Comparison of ENCODE assay signal across 13 cellular contexts in genomic region chr6:105483492-105483891, GRCh38.
A peak's percentile ranks its signal among the peaks of the same experiment; 100 is the strongest.
DNase-seq lines count a peak whose midpoint lies in the region; ATAC-seq and TF ChIP-seq lines count a peak whose summit lies in the region.
"Had no signal": no experiment of that assay in that cellular context is flagged by ENCODE, and none has a peak within 500 bp of the region (broad histone marks: within the 10 kb centered on the region; RNA-seq: fewer than 3 reads in every experiment).

No MANE protein-coding gene starts in this region.

- no peak for ATAC-seq in left lung
- ATAC-seq: naive thymus-derived CD4-positive, alpha-beta T cell had no signal

- no peaks in the 10 kb centered on the region for H3K36me3 ChIP-seq in brain microvascular endothelial cell (replicated peaks)
- H3K36me3 ChIP-seq in neuronal stem cell (replicated peaks in 1 of 2; ENCODE audit: control insufficient read depth in 2 of 2, insufficient read depth in 2 of 2, low read length in 2 of 2), result no peaks in the 10 kb centered on the region
- H3K36me3 ChIP-seq in left lung, result no peaks in the 10 kb centered on the region

- H3K27ac ChIP-seq in brain microvascular endothelial cell, result peak overlapping the region; percentile 26
- H3K27ac ChIP-seq in neuronal stem cell (replicated peaks; ENCODE audit: low read length), result no peak overlapping the region
- H3K27ac ChIP-seq in dorsolateral prefrontal cortex, result peak overlapping the region in 2 of 59 donors; percentile 10 to 12
- H3K27ac ChIP-seq in left lung, result no peak overlapping the region
- H3K27ac ChIP-seq in coronary artery, result no peak overlapping the region

- no peak overlapping the region for H3K23ac ChIP-seq in neuronal stem cell (ENCODE audit: low read depth, low read length, poor library complexity)

- no peaks in the 10 kb centered on the region for H3K27me3 ChIP-seq in brain microvascular endothelial cell (replicated peaks)
- no peaks in the 10 kb centered on the region for H3K27me3 ChIP-seq in neuronal stem cell (ENCODE audit: control insufficient read depth in 3 of 3, insufficient read depth in 3 of 3, low read depth in 1 of 3, low read length in 3 of 3)
- H3K27me3 ChIP-seq in dorsolateral prefrontal cortex, result no peaks in the 10 kb centered on the region
- no peaks in the 10 kb centered on the region for H3K27me3 ChIP-seq in left lung

- no peak overlapping the region for H3K18ac ChIP-seq in neuronal stem cell (ENCODE audit: low read length)

- TF ChIP-seq CTCF in brain microvascular endothelial cell (IDR thresholded peaks at IDR 0.05; ENCODE audit: low read depth, low read length, missing control alignments) (no peak), dorsolateral prefrontal cortex (IDR thresholded peaks at IDR 0.05 in 54 of 56, conservative IDR thresholded peaks at IDR 0.05 in 2 of 56; ENCODE audit: low read depth in 1 of 56, partially characterized antibody in 56 of 56) (no peak), left lung (IDR thresholded peaks at IDR 0.05) (no peak), coronary artery (IDR thresholded peaks at IDR 0.05) (no peak)

- H3K79me1 ChIP-seq in neuronal stem cell (ENCODE audit: low read depth, low read length), result no peaks in the 10 kb centered on the region

- intact Hi-C loops in dorsolateral prefrontal cortex (cut with DNase I), result loop anchor here in 1 of 2 donors (10.0 kb wide), 2 partner anchors 741 to 821 kb away; no protein-coding TSS in a partner anchor
- intact Hi-C loops in left lung (cut with DNase I), result loop anchor here in 1 of 2 donors (10.0 kb wide), 1 partner anchor 611 kb away; no protein-coding TSS in a partner anchor

- H3K9ac ChIP-seq in neuronal stem cell (ENCODE audit: low read depth, low read length, poor library complexity), result no peak overlapping the region

- H3K4me2 ChIP-seq in neuronal stem cell (ENCODE audit: insufficient read depth, low read length, poor library complexity, severe bottlenecking), result no peak overlapping the region

- H2BK5ac ChIP-seq in neuronal stem cell (ENCODE audit: low read length), result no peak overlapping the region

- no peak overlapping the region for H3K4ac ChIP-seq in neuronal stem cell (ENCODE audit: low read length)

- peak overlapping the region; percentile 17 for H2AFZ ChIP-seq in neuronal stem cell (ENCODE audit: low read length)

- H4K8ac ChIP-seq in neuronal stem cell (ENCODE audit: low read depth, low read length), result no peak overlapping the region

- H3K9me3 ChIP-seq in neuronal stem cell (replicated peaks in 1 of 2; ENCODE audit: control insufficient read depth in 2 of 2, insufficient read depth in 1 of 2, low read depth in 1 of 2, low read length in 2 of 2) (peaks cover 0 to 2% of the 10 kb centered on the region in 2 donors), left lung (no peaks in the 10 kb centered on the region)

- no CpG with 5 or more reads among the region's 4 CpGs for WGBS in neuronal stem cell (ENCODE audit: extremely low coverage in 2 of 2, insufficient read length in 2 of 2, insufficient replicate concordance in 1 of 2), 2 donors

- H3K14ac ChIP-seq in neuronal stem cell (ENCODE audit: low read length), result no peak overlapping the region

- H2BK12ac ChIP-seq in neuronal stem cell (ENCODE audit: low read length), result no peak overlapping the region

- H3K4me3 ChIP-seq in brain microvascular endothelial cell (ENCODE audit: low read depth, low read length) (no peak overlapping the region), neuronal stem cell (ENCODE audit: low read length in 2 of 2) (no peak overlapping the region), dorsolateral prefrontal cortex (no peak overlapping the region), left lung (no peak overlapping the region), coronary artery (no peak overlapping the region)

- no peak overlapping the region for H4K91ac ChIP-seq in neuronal stem cell (ENCODE audit: low read depth, low read length, poor library complexity)

- no peak overlapping the region for H2BK15ac ChIP-seq in neuronal stem cell (ENCODE audit: low read length)

- DNase-seq in ELR (ENCODE audit: low read depth), result peak; percentile 67
- peak; percentile 36 for DNase-seq in NCI-H460 (ENCODE audit: extremely low read depth, low read depth)
- DNase-seq in brain microvascular endothelial cell, result peak; percentile 49
- DNase-seq in neuronal stem cell (ENCODE audit: low spot score), result no peak
- no peak for DNase-seq in dorsolateral prefrontal cortex
- DNase-seq in left lung, result no peak
- DNase-seq in coronary artery (ENCODE audit: low spot score), result no peak
- DNase-seq in SHP77 treated with DMSO at 0.1 percent for 48 hours (lab: John Stamatoyannopoulos, UW), result no peak
- DNase-seq: activated CD4-positive, alpha-beta T cell treated with anti-CD3 and anti-CD28 coated beads, Interleukin-2, amount 50 U/mL, for 1 hour; activated naive CD8-positive, alpha-beta T cell treated with anti-CD3 and anti-CD28 coated beads, Interleukin-2, amount 10 ng/mL, durations not matched to agents 7 days and 5 days; naive thymus-derived CD4-positive, alpha-beta T cell; NCI-H510A; stimulated activated CD4-positive, alpha-beta T cell treated with anti-CD3 and anti-CD28 coated beads, Interleukin-15, amount 100 ng/mL, for 24 hours had no signal

- no peak overlapping the region for H2AK5ac ChIP-seq in neuronal stem cell (ENCODE audit: low read depth, low read length)

- H2BK120ac ChIP-seq in neuronal stem cell (ENCODE audit: low read depth, low read length), result no peak overlapping the region

- peaks cover 2 to 4% of the 10 kb centered on the region in 2 donors for H3K4me1 ChIP-seq in neuronal stem cell (ENCODE audit: control insufficient read depth in 2 of 2, insufficient read depth in 1 of 2, low read depth in 1 of 2, low read length in 2 of 2)
- H3K4me1 ChIP-seq in left lung, result peaks cover 0 to 3% of the 10 kb centered on the region in 2 donors

- in situ Hi-C loops in brain microvascular endothelial cell (cut with HindIII; ENCODE audit: low pct_ligation_motif_present, low sequenced_read_pairs), result no loop called here

Comparison
In these comparisons a context has a peak if more than half of its experiments do, and no peak if none do; other contexts are left out.
1. DNase-seq: peak in ELR (single experiment), NCI-H460 (single experiment) and brain microvascular endothelial cell (single experiment); none in neuronal stem cell (single experiment), dorsolateral prefrontal cortex (0 of 10), left lung (0 of 2), coronary artery (single experiment) and SHP77 treated with DMSO at 0.1 percent for 48 hours (single experiment).